Comparison of ENCODE assay signal across 34 cellular contexts in genomic region chr20:54502179-54502578, GRCh38. TPM values are rescaled to one million over a fixed set of nuclear protein-coding genes. Genes with fewer than 3 reads are reported as not detected.
"Had no signal": no experiment of that assay in that cellular context is flagged by ENCODE, and none has a peak within 500 bp of the region (broad histone marks: within the 10 kb centered on the region; RNA-seq: fewer than 3 reads in every experiment).

No MANE protein-coding gene starts in this region.

- FAIRE-seq: TTC549, urothelium cell line had no signal

- H3K9ac ChIP-seq: neural progenitor cell had no signal

- H3K36me3 Mint-ChIP-seq: activated naive CD8-positive, alpha-beta T cell treated with anti-CD3 and anti-CD28 coated beads, Interleukin-2, amount 10 ng/mL, durations not matched to agents 7 days and 5 days; natural killer cell; stimulated activated effector memory CD8-positive, alpha-beta T cell treated with anti-CD3 and anti-CD28 coated beads, Interleukin-12 subunit alpha, Interleukin-12 subunit beta, amount 100 ng/mL, for 72 hours had no signal

- H3K4me3 Mint-ChIP-seq: activated naive CD4-positive, alpha-beta T cell treated with anti-CD3 and anti-CD28 coated beads for 36 hours; activated naive CD8-positive, alpha-beta T cell treated with anti-CD3 and anti-CD28 coated beads, Interleukin-2, amount 10 ng/mL, durations not matched to agents 7 days and 5 days; natural killer cell; neural progenitor cell; stimulated activated effector memory CD8-positive, alpha-beta T cell treated with anti-CD3 and anti-CD28 coated beads, Interleukin-12 subunit alpha, Interleukin-12 subunit beta, amount 100 ng/mL, for 72 hours; stimulated activated naive CD8-positive, alpha-beta T cell treated with anti-CD3 and anti-CD28 coated beads, Interleukin-15, Interleukin-2, amounts not matched to agents 100 ng/mL and 50 ng/mL, for 24 hours; T-helper 1 cell treated with Interleukin-12 subunit alpha and Interleukin-12 subunit beta and Interleukin-4 antibody, amounts not matched to agents 30 μg/mL and 1 μg/mL, for 36 hours had no signal

- DNase-seq: activated CD4-positive, alpha-beta T cell treated with anti-CD3 and anti-CD28 coated beads for 4 hours; activated CD4-positive, alpha-beta T cell treated with anti-CD3 and anti-CD28 coated beads, Interleukin-2, amount 50 U/mL, for 4 hours; activated CD8-positive, alpha-beta memory T cell treated with anti-CD3 and anti-CD28 coated beads for 24 hours; activated effector memory CD4-positive, alpha-beta T cell treated with Interleukin-2 at 50 U/mL for 16 hours; activated naive CD4-positive, alpha-beta T cell treated with anti-CD3 and anti-CD28 coated beads for 36 hours; activated naive CD8-positive, alpha-beta T cell treated with anti-CD3 and anti-CD28 coated beads, Interleukin-2, amount 10 ng/mL, durations not matched to agents 7 days and 5 days; brain microvascular endothelial cell; dorsolateral prefrontal cortex; effector memory CD4-positive, alpha-beta T cell; head of caudate nucleus; hypothalamus; left lung; lower lobe of right lung; mesendoderm; natural killer cell; occipital lobe; right lobe of liver; stimulated activated CD4-positive, alpha-beta T cell treated with anti-CD3 and anti-CD28 coated beads, Interleukin-12 subunit alpha, Interleukin-12 subunit beta, amount 100 ng/mL, for 4 hours; stimulated activated CD4-positive, alpha-beta T cell treated with anti-CD3 and anti-CD28 coated beads, Interleukin-4, amount 100 ng/mL, for 24 hours; T-helper 9 cell; trophoblast cell had no signal

- H3K36me3 ChIP-seq: ascending aorta, brain microvascular endothelial cell, gastroesophageal sphincter, left lung, lower lobe of right lung, neural progenitor cell, right lobe of liver, thoracic aorta had no signal

- H3K27ac Mint-ChIP-seq: activated naive CD4-positive, alpha-beta T cell treated with anti-CD3 and anti-CD28 coated beads for 36 hours; activated naive CD8-positive, alpha-beta T cell treated with anti-CD3 and anti-CD28 coated beads, Interleukin-2, amount 10 ng/mL, durations not matched to agents 7 days and 5 days; natural killer cell; neural progenitor cell; stimulated activated effector memory CD8-positive, alpha-beta T cell treated with anti-CD3 and anti-CD28 coated beads, Interleukin-12 subunit alpha, Interleukin-12 subunit beta, amount 100 ng/mL, for 72 hours; stimulated activated naive CD8-positive, alpha-beta T cell treated with anti-CD3 and anti-CD28 coated beads, Interleukin-15, Interleukin-2, amounts not matched to agents 100 ng/mL and 50 ng/mL, for 24 hours; T-helper 1 cell treated with Interleukin-12 subunit alpha and Interleukin-12 subunit beta and Interleukin-4 antibody, amounts not matched to agents 30 μg/mL and 1 μg/mL, for 36 hours had no signal

- ATAC-seq: gastroesophageal sphincter; left lung; lower lobe of right lung; natural killer cell; right lobe of liver; stimulated activated effector memory CD8-positive, alpha-beta T cell treated with anti-CD3 and anti-CD28 coated beads, Interleukin-12 subunit alpha, Interleukin-12 subunit beta, amount 100 ng/mL, for 72 hours had no signal

- H3K4me3 ChIP-seq: ascending aorta, coronary artery, dorsolateral prefrontal cortex, gastroesophageal sphincter, left lung, lower lobe of right lung, neural progenitor cell, right lobe of liver, skin epidermis, thoracic aorta had no signal

- H3K27ac ChIP-seq: ascending aorta, brain microvascular endothelial cell, coronary artery, dorsolateral prefrontal cortex, gastroesophageal sphincter, left lung, lower lobe of right lung, neural progenitor cell, right lobe of liver, skin epidermis, thoracic aorta, VCaP had no signal

- H3K9me3 ChIP-seq: ascending aorta, gastroesophageal sphincter, left lung, lower lobe of right lung, right lobe of liver, thoracic aorta had no signal

- H2AFZ ChIP-seq: neural progenitor cell had no signal

- H3K9me3 Mint-ChIP-seq: activated naive CD4-positive, alpha-beta T cell treated with anti-CD3 and anti-CD28 coated beads for 36 hours; T-helper 1 cell treated with Interleukin-12 subunit alpha and Interleukin-12 subunit beta and Interleukin-4 antibody, amounts not matched to agents 30 μg/mL and 1 μg/mL, for 36 hours had no signal

- H3K4me2 ChIP-seq: neural progenitor cell had no signal

- H3K27me3 ChIP-seq: ascending aorta, brain microvascular endothelial cell, dorsolateral prefrontal cortex, gastroesophageal sphincter, left lung, neural progenitor cell, right lobe of liver had no signal

- H3K4me1 ChIP-seq: ascending aorta, gastroesophageal sphincter, lower lobe of right lung, neural progenitor cell, right lobe of liver had no signal

- H3K4me1 Mint-ChIP-seq: activated naive CD8-positive, alpha-beta T cell treated with anti-CD3 and anti-CD28 coated beads, Interleukin-2, amount 10 ng/mL, durations not matched to agents 7 days and 5 days; natural killer cell; stimulated activated effector memory CD8-positive, alpha-beta T cell treated with anti-CD3 and anti-CD28 coated beads, Interleukin-12 subunit alpha, Interleukin-12 subunit beta, amount 100 ng/mL, for 72 hours had no signal

RNA-seq across cellular contexts. Expression of gene DOK5, which starts 26.8 kb away (rescaled TPM):
- total RNA-seq: activated naive CD8-positive, alpha-beta T cell treated with anti-CD3 and anti-CD28 coated beads, Interleukin-2, amount 10 ng/mL, durations not matched to agents 7 days and 5 days; ascending aorta; mononuclear cell; natural killer cell had no signal
